Comparison of ENCODE assay signal across 15 cellular contexts in the genomic region with DNA sequence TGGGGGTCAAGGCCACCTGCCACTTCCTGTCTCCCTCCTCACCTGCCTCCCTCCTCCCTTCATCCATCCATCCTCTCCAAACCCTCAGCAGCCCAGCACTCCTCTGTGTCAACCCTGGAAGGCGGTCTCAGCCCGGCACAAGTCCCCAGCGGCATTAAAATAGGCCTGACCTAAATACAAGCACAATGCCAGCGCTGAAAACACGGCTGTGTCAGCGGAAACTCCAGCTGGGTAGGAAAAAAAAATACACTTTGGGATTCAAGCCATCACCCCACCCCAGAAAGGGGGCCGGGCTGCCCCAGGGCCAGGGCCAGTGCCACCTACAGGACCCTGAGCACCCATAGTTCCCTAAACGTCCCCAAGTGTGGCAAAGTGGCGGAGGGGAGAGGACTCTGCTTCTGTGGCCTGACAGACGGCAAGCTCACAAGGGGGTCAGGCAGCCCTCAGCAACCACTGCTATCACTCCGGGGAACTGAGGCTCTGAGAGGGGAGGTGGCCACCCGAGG. TPM values are rescaled to one million over a fixed set of nuclear protein-coding genes. Genes with fewer than 3 reads are reported as not detected.
DNase-seq lines count a peak whose midpoint lies in the region; ATAC-seq and TF ChIP-seq lines count a peak whose summit lies in the region.
"Had no signal": no experiment of that assay in that cellular context is flagged by ENCODE, and none has a peak within 500 bp of the region (broad histone marks: within the 10 kb centered on the region; RNA-seq: fewer than 3 reads in every experiment).

No MANE protein-coding gene starts in this region.

- intact Hi-C loops in Panc1 (cut with micrococcal nuclease; ENCODE audit: unreplicated experiment) = no loop called here
- intact Hi-C loops in heart right ventricle (cut with DNase I) = no loop called here
- intact Hi-C loops in CD4-positive, alpha-beta memory T cell (cut with micrococcal nuclease) = no loop called here
- intact Hi-C loops in left colon (cut with DNase I, micrococcal nuclease) = no loop called here

- no peaks in the 10 kb centered on the region for H3K36me3 Mint-ChIP-seq in CD4-positive, alpha-beta memory T cell
- H3K36me3 Mint-ChIP-seq in immature natural killer cell = no peaks in the 10 kb centered on the region

- in situ Hi-C loops in Panc1 (cut with HindIII; ENCODE audit: low pct_unique_long_range_greater_than_20kb, low sequenced_read_pairs) = no loop called here

- DNase-seq in DMS153 (lab: John Stamatoyannopoulos, UW) = peak; percentile 55
- no peak for DNase-seq in Panc1 (ENCODE audit: low read depth, low spot score)
- DNase-seq in heart right ventricle = peak in 1 of 2 donors; percentile 23
- DNase-seq in CD4-positive, alpha-beta memory T cell = no peak
- no peak for DNase-seq in left colon
- DNase-seq in NCI-H2029 (lab: John Stamatoyannopoulos, UW) = no peak
- DNase-seq in immature natural killer cell = no peak
- DNase-seq: activated naive CD4-positive, alpha-beta T cell treated with Interleukin-2 at 50 U/mL for 16 hours; erythroblast; NCI-H187 treated with DMSO at 0.1 percent for 48 hours; pancreas; stimulated activated CD8-positive, alpha-beta memory T cell treated with anti-CD3 and anti-CD28 coated beads, Interleukin-4, amount 100 ng/mL, for 48 hours had no signal

- WGBS in heart right ventricle, 2 donors = 68% methylated on average over 12 of the region's 12 CpGs

- H3K27me3 ChIP-seq in Panc1 (ENCODE audit: control insufficient read depth, insufficient read depth, low read length) (no peaks in the 10 kb centered on the region), heart right ventricle (no peaks in the 10 kb centered on the region), parathyroid adenoma (ENCODE audit: control insufficient read depth, insufficient read depth, low read length) (no peaks in the 10 kb centered on the region)
- no peaks in the 10 kb centered on the region for H3K27me3 ChIP-seq in CD4-positive, alpha-beta memory T cell (ENCODE audit: insufficient read depth, low read length)
- H3K27me3 ChIP-seq: pancreas had no signal

- no TSS peak for BruUV-seq in Panc1 (replicated peaks; lab: Mats Ljungman, UMichigan)

- H3K4me3 ChIP-seq in Panc1 (ENCODE audit: low read depth in 2 of 2, low read length in 2 of 2) (no peak overlapping the region), heart right ventricle (no peak overlapping the region), parathyroid adenoma (ENCODE audit: low read depth, low read length) (no peak overlapping the region)
- H3K4me3 ChIP-seq in CD4-positive, alpha-beta memory T cell (ENCODE audit: low read length in 2 of 2) = no peak overlapping the region
- H3K4me3 ChIP-seq: pancreas had no signal

- H2AFZ ChIP-seq in parathyroid adenoma = peak overlapping the region; percentile 71

- H3K9me3 ChIP-seq in Panc1 (ENCODE audit: control insufficient read depth, insufficient read depth, low read depth, low read length) (no peaks in the 10 kb centered on the region), heart right ventricle (no peaks in the 10 kb centered on the region), parathyroid adenoma (ENCODE audit: control insufficient read depth, low read length) (no peaks in the 10 kb centered on the region)
- H3K9me3 ChIP-seq in CD4-positive, alpha-beta memory T cell (ENCODE audit: control insufficient read depth in 1 of 2, low read length in 2 of 2) = no peaks in the 10 kb centered on the region
- H3K9me3 ChIP-seq: pancreas had no signal

- peak overlapping the region; percentile 58 for H3K4me2 ChIP-seq in parathyroid adenoma (ENCODE audit: low read length)
- H3K4me2 ChIP-seq: KMS-11 had no signal

- no peak overlapping the region for H3K4me3 Mint-ChIP-seq in CD4-positive, alpha-beta memory T cell
- H3K4me3 Mint-ChIP-seq in immature natural killer cell = no peak overlapping the region

- no peaks in the 10 kb centered on the region for H3K79me2 ChIP-seq in parathyroid adenoma

- H3K9me3 Mint-ChIP-seq in CD4-positive, alpha-beta memory T cell = peaks cover 0 to 2% (median 0%) of the 10 kb centered on the region in 8 donors
- H3K9me3 Mint-ChIP-seq in immature natural killer cell = no peaks in the 10 kb centered on the region

- no peaks in the 10 kb centered on the region for H3K4me1 ChIP-seq in Panc1 (ENCODE audit: control insufficient read depth, insufficient read depth, low read length)
- H3K4me1 ChIP-seq in heart right ventricle = peaks cover 0 to 14% (median 0%) of the 10 kb centered on the region in 9 donors
- peaks cover 14% of the 10 kb centered on the region for H3K4me1 ChIP-seq in parathyroid adenoma
- no peaks in the 10 kb centered on the region for H3K4me1 ChIP-seq in CD4-positive, alpha-beta memory T cell (ENCODE audit: insufficient read depth, low read length)
- H3K4me1 ChIP-seq: pancreas had no signal

- peak; percentile 28; the same call in 1 of the 2 replicates for ATAC-seq in Panc1
- ATAC-seq in heart right ventricle = peak in 6 of 8 donors; percentile 42 to 73 (median 55)
- no peak for ATAC-seq in left colon
- ATAC-seq: SK-N-SH treated with all-trans-retinoic acid at 6 μM for 48 hours had no signal

- no peak overlapping the region for H3K27ac ChIP-seq in Panc1 (ENCODE audit: low read length)
- peak overlapping the region in 1 of 10 donors; percentile 13 for H3K27ac ChIP-seq in heart right ventricle
- H3K27ac ChIP-seq in parathyroid adenoma = peak overlapping the region; percentile 59
- H3K27ac ChIP-seq in CD4-positive, alpha-beta memory T cell (ENCODE audit: low read depth, low read length) = no peak overlapping the region
- H3K27ac ChIP-seq: KMS-11, pancreas had no signal

- CTCF ChIA-PET in Panc1 (lab: Charles Lee) = no interaction called here
- CTCF ChIA-PET in CD4-positive, alpha-beta memory T cell (lab: Charles Lee; ENCODE audit: partially characterized antibody) = interaction anchor here (0.5 kb wide), 1 partner anchor 30 kb away, joined by 3 read pairs; no protein-coding TSS in a partner anchor

- POLR2A ChIA-PET in Panc1 (lab: Charles Lee) = no interaction called here
- POLR2A ChIA-PET in CD4-positive, alpha-beta memory T cell (lab: Charles Lee; ENCODE audit: partially characterized antibody) = no interaction called here

- H3K27ac Mint-ChIP-seq in CD4-positive, alpha-beta memory T cell = peak overlapping the region in 1 of 7 donors; percentile 66
- no peak overlapping the region for H3K27ac Mint-ChIP-seq in immature natural killer cell

- H3K27me3 Mint-ChIP-seq in CD4-positive, alpha-beta memory T cell = peaks cover 0 to 2% of the 10 kb centered on the region in 2 donors
- peaks cover 0 to 7% (median 2%) of the 10 kb centered on the region in 3 donors for H3K27me3 Mint-ChIP-seq in immature natural killer cell (ENCODE audit: low read depth in 3 of 3)

- H3K9ac ChIP-seq in parathyroid adenoma = no peak overlapping the region
- H3K9ac ChIP-seq: KMS-11 had no signal

- H3K36me3 ChIP-seq in Panc1 (ENCODE audit: control insufficient read depth, insufficient read depth, low read length) (no peaks in the 10 kb centered on the region), heart right ventricle (no peaks in the 10 kb centered on the region), parathyroid adenoma (ENCODE audit: control insufficient read depth, insufficient read depth, low read length) (no peaks in the 10 kb centered on the region)
- H3K36me3 ChIP-seq in CD4-positive, alpha-beta memory T cell (ENCODE audit: insufficient read depth, low read length) = no peaks in the 10 kb centered on the region
- H3K36me3 ChIP-seq: pancreas had no signal

- no peaks in the 10 kb centered on the region for H3K4me1 Mint-ChIP-seq in CD4-positive, alpha-beta memory T cell
- no peaks in the 10 kb centered on the region for H3K4me1 Mint-ChIP-seq in immature natural killer cell

- TF ChIP-seq CTCF in Panc1 (IDR thresholded peaks at IDR 0.05) (no peak), heart right ventricle (IDR thresholded peaks at IDR 0.05) (no peak), parathyroid adenoma (IDR thresholded peaks at IDR 0.05) (no peak)

RNA-seq across cellular contexts. Expression of gene GTF2IRD1, which starts 22.7 kb away (rescaled TPM):
- total RNA-seq in Panc1 (2021; ENCODE audit: unreplicated experiment) (54.0 TPM), heart right ventricle (10 to 100 TPM; 11.7 to 36.6 (median 17.2) TPM), left colon (10 to 100 TPM; 14.6 to 14.8 TPM)
- polyA plus RNA-seq in Panc1 (2012; ENCODE audit: insufficient read length) = 49.5 TPM
- polyA plus RNA-seq in heart right ventricle (10 to 100 TPM; 22.1 TPM), immature natural killer cell (not detected)
- 1 to 10 TPM; 8.6 to 8.8 TPM for total RNA-seq in CD4-positive, alpha-beta memory T cell
- polyA plus RNA-seq in CD4-positive, alpha-beta memory T cell = under 1 TPM; 0.30 to 0.81 TPM
